In the genomic region with DNA sequence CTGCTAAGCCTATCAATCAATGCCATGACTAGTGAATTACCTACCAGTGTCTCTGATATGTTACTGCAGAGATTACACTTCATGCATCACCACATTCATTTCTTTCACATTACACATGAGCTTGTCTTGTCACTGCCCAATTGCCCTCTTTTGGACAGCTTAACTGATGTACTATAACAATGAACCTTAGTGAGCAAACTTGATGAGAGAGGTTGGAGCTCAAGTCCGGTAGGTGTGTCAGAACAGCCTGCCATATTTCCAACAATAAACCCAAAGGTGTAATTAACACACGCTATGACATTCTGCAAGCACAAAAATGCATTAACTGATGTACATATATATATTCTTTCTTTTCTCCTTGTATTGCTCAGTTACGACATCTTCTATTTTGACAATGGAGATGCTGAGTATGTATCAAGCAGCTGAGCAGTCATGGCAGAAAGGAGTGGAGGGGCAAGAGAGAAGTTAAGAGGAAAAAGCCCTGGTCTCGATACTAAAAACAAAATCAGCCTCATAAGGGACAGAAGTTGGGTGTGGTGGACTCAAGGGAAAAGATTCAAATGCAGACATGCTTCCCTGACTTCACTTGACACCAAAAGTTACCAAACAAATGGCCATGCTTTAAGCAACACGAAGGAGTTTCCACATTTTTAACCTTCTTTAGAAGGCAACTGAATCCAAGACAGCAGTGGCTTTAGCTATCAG, we compare ENCODE assay signal across 16 cellular contexts.
DNase-seq lines count a peak whose midpoint lies in the region; ATAC-seq and TF ChIP-seq lines count a peak whose summit lies in the region.
"Had no signal": no experiment of that assay in that cellular context is flagged by ENCODE, and none has a peak within 500 bp of the region (broad histone marks: within the 10 kb centered on the region; RNA-seq: fewer than 3 reads in every experiment).

No MANE protein-coding gene starts in this region.

- no peak for DNase-seq in CD4-positive, alpha-beta memory T cell
- DNase-seq in activated naive CD8-positive, alpha-beta T cell treated with anti-CD3 and anti-CD28 coated beads for 36 hours: no peak
- DNase-seq in naive thymus-derived CD4-positive, alpha-beta T cell: no peak
- DNase-seq in body of pancreas: no peak
- DNase-seq: activated CD4-positive, alpha-beta T cell treated with anti-CD3 and anti-CD28 coated beads for 4 hours; activated effector memory CD4-positive, alpha-beta T cell treated with anti-CD3 and anti-CD28 coated beads, Interleukin-2, amount 50 U/mL, for 16 hours; DND-41; effector CD8-positive, alpha-beta T cell; NCI-H1105; testis had no signal

- H3K4me1 ChIP-seq in BLaER1 (peaks cover 30% of the 10 kb centered on the region), body of pancreas (no peaks in the 10 kb centered on the region)
- H3K4me1 ChIP-seq in CD4-positive, alpha-beta memory T cell (ENCODE audit: insufficient read depth, low read length): peaks cover 83% of the 10 kb centered on the region
- peaks cover 8 to 73% of the 10 kb centered on the region in 2 donors for H3K4me1 ChIP-seq in naive thymus-derived CD4-positive, alpha-beta T cell (ENCODE audit: control insufficient read depth in 2 of 2, insufficient read depth in 2 of 2, low read length in 2 of 2)
- H3K4me1 ChIP-seq: testis had no signal

- no peak for TF ChIP-seq CTCF in body of pancreas (IDR thresholded peaks at IDR 0.05)

- 93 to 97% methylated on average over 5 of the region's 5 CpGs for WGBS in body of pancreas, 2 donors

- POLR2A ChIA-PET in CD4-positive, alpha-beta memory T cell (lab: Charles Lee; ENCODE audit: partially characterized antibody): interaction anchor here (1.2 to 9.2 kb wide), 2 partner anchors 17 to 24 kb away, joined by 3 to 97 read pairs; no protein-coding TSS in a partner anchor
- POLR2A ChIA-PET in naive thymus-derived CD4-positive, alpha-beta T cell (lab: Charles Lee): interaction anchor here (0.7 to 1.0 kb wide), 2 partner anchors 12 to 46 kb away, joined by 3 to 4 read pairs; no protein-coding TSS in a partner anchor

- TF ChIP-seq POLR2A in body of pancreas (IDR thresholded peaks at IDR 0.05): no peak

- H3K27ac ChIP-seq in BLaER1 (no peak overlapping the region; the same call in 1 of the 2 replicates), body of pancreas (no peak overlapping the region)
- no peak overlapping the region for H3K27ac ChIP-seq in CD4-positive, alpha-beta memory T cell (ENCODE audit: low read depth, low read length)
- peak overlapping the region; percentile 14 for H3K27ac ChIP-seq in naive thymus-derived CD4-positive, alpha-beta T cell (ENCODE audit: low read depth, low read length)
- H3K27ac ChIP-seq: testis had no signal

- intact Hi-C loops in CD4-positive, alpha-beta memory T cell (cut with micrococcal nuclease): no loop called here
- intact Hi-C loops in naive thymus-derived CD4-positive, alpha-beta T cell (cut with micrococcal nuclease): no loop called here
- intact Hi-C loops in body of pancreas (cut with DNase I): no loop called here

- CTCF ChIA-PET in CD4-positive, alpha-beta memory T cell (lab: Charles Lee; ENCODE audit: partially characterized antibody): interaction anchor here (1.2 kb wide), 1 partner anchor 14 kb away, joined by 3 read pairs; no protein-coding TSS in a partner anchor
- CTCF ChIA-PET in naive thymus-derived CD4-positive, alpha-beta T cell (lab: Charles Lee): interaction anchor here (0.6 kb wide), 1 partner anchor 13 kb away, joined by 3 read pairs; no protein-coding TSS in a partner anchor

- H3K36me3 Mint-ChIP-seq in CD4-positive, alpha-beta memory T cell: peaks cover 83 to 92% of the 10 kb centered on the region in 2 donors
- H3K36me3 Mint-ChIP-seq in activated naive CD8-positive, alpha-beta T cell treated with anti-CD3 and anti-CD28 coated beads for 36 hours: peaks cover 88% of the 10 kb centered on the region
- H3K36me3 Mint-ChIP-seq in naive thymus-derived CD4-positive, alpha-beta T cell: peaks cover 23 to 77% (median 51%) of the 10 kb centered on the region in 5 donors

- H3K4me3 ChIP-seq in BLaER1: no peak overlapping the region
- no peak overlapping the region for H3K4me3 ChIP-seq in CD4-positive, alpha-beta memory T cell (ENCODE audit: low read length in 2 of 2)
- no peak overlapping the region for H3K4me3 ChIP-seq in naive thymus-derived CD4-positive, alpha-beta T cell (ENCODE audit: low read length)
- H3K4me3 ChIP-seq in body of pancreas: no peak overlapping the region
- H3K4me3 ChIP-seq: testis had no signal

- H3K9ac ChIP-seq in BLaER1: no peak overlapping the region

- H3K36me3 ChIP-seq in BLaER1 (peaks cover 65% of the 10 kb centered on the region), body of pancreas (replicated peaks in 1 of 2; ENCODE audit: insufficient read depth in 1 of 2, low read depth in 2 of 2) (peaks cover 7 to 13% of the 10 kb centered on the region in 2 donors)
- peaks cover 65% of the 10 kb centered on the region for H3K36me3 ChIP-seq in CD4-positive, alpha-beta memory T cell (ENCODE audit: insufficient read depth, low read length)
- H3K36me3 ChIP-seq in naive thymus-derived CD4-positive, alpha-beta T cell (ENCODE audit: control insufficient read depth in 2 of 3, insufficient read depth in 3 of 3, low read length in 3 of 3): peaks cover 11 to 68% (median 33%) of the 10 kb centered on the region in 3 experiments

- H3K27me3 ChIP-seq in BLaER1 (no peaks in the 10 kb centered on the region), body of pancreas (no peaks in the 10 kb centered on the region)
- H3K27me3 ChIP-seq in CD4-positive, alpha-beta memory T cell (ENCODE audit: insufficient read depth, low read length): no peaks in the 10 kb centered on the region
- no peaks in the 10 kb centered on the region for H3K27me3 ChIP-seq in naive thymus-derived CD4-positive, alpha-beta T cell (ENCODE audit: control insufficient read depth in 2 of 2, insufficient read depth in 2 of 2, low read length in 2 of 2)
- H3K27me3 ChIP-seq: testis had no signal

- peak overlapping the region; percentile 39 for H3K4me2 ChIP-seq in BLaER1

- no peak for ATAC-seq in naive thymus-derived CD4-positive, alpha-beta T cell
- ATAC-seq in GM19328 (IDR thresholded peaks at IDR 0.05; ENCODE audit: unreplicated experiment): no peak
- no peak for ATAC-seq in HG02798 (IDR thresholded peaks at IDR 0.05; ENCODE audit: poor library complexity, unreplicated experiment)
- ATAC-seq in body of pancreas: no peak
- ATAC-seq: left lobe of liver, Right ventricle myocardium inferior had no signal

- H4K20me1 ChIP-seq in BLaER1: peaks cover 4% of the 10 kb centered on the region; the same call in 1 of the 2 replicates

- H3K4me1 Mint-ChIP-seq in CD4-positive, alpha-beta memory T cell: peaks cover 26 to 91% (median 70%) of the 10 kb centered on the region in 4 donors
- peaks cover 79% of the 10 kb centered on the region for H3K4me1 Mint-ChIP-seq in activated naive CD8-positive, alpha-beta T cell treated with anti-CD3 and anti-CD28 coated beads for 36 hours
- H3K4me1 Mint-ChIP-seq in naive thymus-derived CD4-positive, alpha-beta T cell: peaks cover 53 to 99% (median 93%) of the 10 kb centered on the region in 7 donors

- H3K9me3 ChIP-seq in BLaER1: no peaks in the 10 kb centered on the region
- no peaks in the 10 kb centered on the region for H3K9me3 ChIP-seq in CD4-positive, alpha-beta memory T cell (ENCODE audit: control insufficient read depth in 1 of 2, low read length in 2 of 2)
- no peaks in the 10 kb centered on the region for H3K9me3 ChIP-seq in naive thymus-derived CD4-positive, alpha-beta T cell (ENCODE audit: control insufficient read depth in 2 of 3, low read length in 3 of 3)
- no peaks in the 10 kb centered on the region for H3K9me3 ChIP-seq in body of pancreas
- H3K9me3 ChIP-seq: testis had no signal

- H3K27ac Mint-ChIP-seq in CD4-positive, alpha-beta memory T cell: peak overlapping the region; percentile 12 to 94 (median 84)
- peak overlapping the region; percentile 85 for H3K27ac Mint-ChIP-seq in activated naive CD8-positive, alpha-beta T cell treated with anti-CD3 and anti-CD28 coated beads for 36 hours
- peak overlapping the region in 6 of 9 donors; percentile 20 to 96 (median 77) for H3K27ac Mint-ChIP-seq in naive thymus-derived CD4-positive, alpha-beta T cell

- H3K4me3 Mint-ChIP-seq in CD4-positive, alpha-beta memory T cell: peak overlapping the region in 4 of 8 donors; percentile 1 to 73 (median 42)
- no peak overlapping the region for H3K4me3 Mint-ChIP-seq in activated naive CD8-positive, alpha-beta T cell treated with anti-CD3 and anti-CD28 coated beads for 36 hours
- H3K4me3 Mint-ChIP-seq in naive thymus-derived CD4-positive, alpha-beta T cell: peak overlapping the region in 7 of 10 donors; percentile 4 to 70 (median 41)
- H3K4me3 Mint-ChIP-seq: T-helper 1 cell treated with Interleukin-12 subunit alpha and Interleukin-12 subunit beta and Interleukin-4 antibody, amounts not matched to agents 30 μg/mL and 1 μg/mL, for 36 hours had no signal

- H3K27me3 Mint-ChIP-seq in CD4-positive, alpha-beta memory T cell: no peaks in the 10 kb centered on the region
- no peaks in the 10 kb centered on the region for H3K27me3 Mint-ChIP-seq in activated naive CD8-positive, alpha-beta T cell treated with anti-CD3 and anti-CD28 coated beads for 36 hours
- no peaks in the 10 kb centered on the region for H3K27me3 Mint-ChIP-seq in naive thymus-derived CD4-positive, alpha-beta T cell

- no peaks in the 10 kb centered on the region for H3K9me3 Mint-ChIP-seq in CD4-positive, alpha-beta memory T cell
- no peaks in the 10 kb centered on the region for H3K9me3 Mint-ChIP-seq in activated naive CD8-positive, alpha-beta T cell treated with anti-CD3 and anti-CD28 coated beads for 36 hours
- no peaks in the 10 kb centered on the region for H3K9me3 Mint-ChIP-seq in naive thymus-derived CD4-positive, alpha-beta T cell
- H3K9me3 Mint-ChIP-seq: T-helper 1 cell treated with Interleukin-12 subunit alpha and Interleukin-12 subunit beta and Interleukin-4 antibody, amounts not matched to agents 30 μg/mL and 1 μg/mL, for 36 hours had no signal
